In genomic region chrY:14895821-14896220, GRCh38 we compare ENCODE assay signal across 14 cellular contexts.
A peak's percentile ranks its signal among the peaks of the same experiment; 100 is the strongest.
DNase-seq lines count a peak whose midpoint lies in the region; ATAC-seq and TF ChIP-seq lines count a peak whose summit lies in the region.
"Had no signal": no experiment of that assay in that cellular context is flagged by ENCODE, and none has a peak within 500 bp of the region (broad histone marks: within the 10 kb centered on the region; RNA-seq: fewer than 3 reads in every experiment).

No MANE protein-coding gene starts in this region.

- no peaks in the 10 kb centered on the region for H3K4me1 ChIP-seq in mesendoderm (ENCODE audit: control insufficient read depth, low read depth, low read length)
- H3K4me1 ChIP-seq: Caco-2, HAP-1 had no signal

- H3K23ac ChIP-seq in mesendoderm (ENCODE audit: low read length): no peak overlapping the region

- H3K56ac ChIP-seq in mesendoderm (ENCODE audit: low read length): no peak overlapping the region

- H2BK120ac ChIP-seq in mesendoderm (ENCODE audit: low read depth, low read length): no peak overlapping the region

- H3K36me3 ChIP-seq in mesendoderm (ENCODE audit: control insufficient read depth, insufficient read depth, low read length): no peaks in the 10 kb centered on the region
- H3K36me3 ChIP-seq: HAP-1 had no signal

- H3K9ac ChIP-seq in mesendoderm (ENCODE audit: low read length): no peak overlapping the region

- no peaks in the 10 kb centered on the region for H3K27me3 ChIP-seq in mesendoderm (ENCODE audit: insufficient read depth, low read length, poor library complexity)

- H2AK5ac ChIP-seq in mesendoderm (ENCODE audit: low read length): no peak overlapping the region

- H3K79me1 ChIP-seq in mesendoderm (ENCODE audit: low read length): no peaks in the 10 kb centered on the region

- no peaks in the 10 kb centered on the region for H3K79me2 ChIP-seq in mesendoderm (ENCODE audit: control insufficient read depth, insufficient read depth, low read length)

- H4K8ac ChIP-seq in mesendoderm (ENCODE audit: low read depth, low read length): no peak overlapping the region

- no peak for ATAC-seq in GM18511 (IDR thresholded peaks at IDR 0.05; ENCODE audit: unreplicated experiment)
- ATAC-seq: GM12878 had no signal

- H3K4ac ChIP-seq in mesendoderm (ENCODE audit: low read depth, low read length): no peak overlapping the region

- no peak overlapping the region for H4K5ac ChIP-seq in mesendoderm (ENCODE audit: low read length)

- H2BK5ac ChIP-seq in mesendoderm (ENCODE audit: low read length): no peak overlapping the region

- H3K4me3 ChIP-seq in foreskin fibroblast (ENCODE audit: low read depth in 1 of 2, low read length in 2 of 2) (no peak overlapping the region), mesendoderm (ENCODE audit: low read length) (no peak overlapping the region)
- H3K4me3 ChIP-seq: GM12878, HAP-1 had no signal

- H3K4me2 ChIP-seq in mesendoderm (ENCODE audit: low read length): no peak overlapping the region

- H3K18ac ChIP-seq in mesendoderm (ENCODE audit: low read length): no peak overlapping the region

- no peak overlapping the region for H3K27ac ChIP-seq in mesendoderm (ENCODE audit: low read depth, low read length)
- H3K27ac ChIP-seq: C4-2B had no signal

- TF ChIP-seq CTCF in foreskin fibroblast (IDR thresholded peaks at IDR 0.05; ENCODE audit: low read depth, low read length): no peak

- no CpG with 5 or more reads among the region's 1 CpG for WGBS in mesendoderm (ENCODE audit: extremely low coverage, insufficient coverage, low lambda C conversion rate)

- DNase-seq in EH (ENCODE audit: low read depth): peak; percentile 8
- DNase-seq in LHCN-M2 (ENCODE audit: low read depth): peak; percentile 26
- DNase-seq in foreskin fibroblast: peak; percentile 4 to 36
- DNase-seq in hypothalamus (lab: John Stamatoyannopoulos, UW): no peak
- no peak for DNase-seq in mesendoderm
- DNase-seq: AML-193; Caco-2; CD4-positive, alpha-beta T cell; DMS79; GF-D8 had no signal

- H2BK15ac ChIP-seq in mesendoderm (replicated peaks; ENCODE audit: low read depth): no peak overlapping the region

Comparison
In these comparisons a context has a peak if more than half of its experiments do, and no peak if none do; other contexts are left out.
1. DNase-seq: peak in EH (single experiment), LHCN-M2 (single experiment) and foreskin fibroblast (2 of 2); none in hypothalamus (0 of 51) and mesendoderm (single experiment).